Comparison of ENCODE assay signal across 10 cellular contexts in genomic region chr13:98549006-98549727, GRCh38. TPM values are rescaled to one million over a fixed set of nuclear protein-coding genes. Genes with fewer than 3 reads are reported as not detected.
DNase-seq lines count a peak whose midpoint lies in the region; ATAC-seq and TF ChIP-seq lines count a peak whose summit lies in the region.
"Had no signal": no experiment of that assay in that cellular context is flagged by ENCODE, and none has a peak within 500 bp of the region (broad histone marks: within the 10 kb centered on the region; RNA-seq: fewer than 3 reads in every experiment).

No MANE protein-coding gene starts in this region.

- H2AFZ ChIP-seq in PC-9, result no peak overlapping the region

- intact Hi-C loops in PC-9 (cut with micrococcal nuclease; ENCODE audit: unreplicated experiment), result no loop called here

- peaks cover 95% of the 10 kb centered on the region for H3K4me1 Mint-ChIP-seq in activated T-cell treated with anti-CD3 and anti-CD28 coated beads, Interleukin-2, amount 50 U/mL, for 72 hours (ENCODE audit: low read depth)

- H4K20me1 ChIP-seq in PC-9 (ENCODE audit: insufficient read depth), result peaks cover 47% of the 10 kb centered on the region

- WGBS in suprapubic skin, result 87% methylated on average over 7 of the region's 7 CpGs

- H3K4me1 ChIP-seq in PC-9 (replicated peaks; ENCODE audit: insufficient read depth), result peaks cover 15% of the 10 kb centered on the region
- H3K4me1 ChIP-seq in suprapubic skin, result peaks cover 42% of the 10 kb centered on the region

- POLR2A ChIA-PET in PC-9 (lab: Charles Lee; ENCODE audit: unreplicated experiment), result no interaction called here

- peaks cover 1 to 13% of the 10 kb centered on the region in 2 donors for H3K36me3 Mint-ChIP-seq in activated T-cell treated with anti-CD3 and anti-CD28 coated beads, Interleukin-2, amount 50 U/mL, for 72 hours (ENCODE audit: insufficient read depth in 2 of 2)

- H3F3A ChIP-seq in PC-9 (ENCODE audit: insufficient read depth, low read depth), result peaks cover 39% of the 10 kb centered on the region

- no peak for TF ChIP-seq EP300 in suprapubic skin (IDR thresholded peaks at IDR 0.05)

- ATAC-seq in activated T-cell treated with anti-CD3 and anti-CD28 coated beads, Interleukin-2, amount 50 U/mL, for 72 hours (replicated peaks in 1 of 2), result peak; percentile 9 to 17

- H3K36me3 ChIP-seq in PC-9 (ENCODE audit: low read depth) (0 out of 2 replicates have a peak, but pooled peaks cover 18% of the 10 kb centered on the region), suprapubic skin (peaks cover 13% of the 10 kb centered on the region)

- H3K27ac Mint-ChIP-seq in activated T-cell treated with anti-CD3 and anti-CD28 coated beads, Interleukin-2, amount 50 U/mL, for 72 hours, result no peak overlapping the region

- CTCF ChIA-PET in PC-9 (lab: Charles Lee), result no interaction called here

- H3K4me2 ChIP-seq in PC-9, result peak overlapping the region; percentile 1; the same call in 1 of the 2 replicates

- no peaks in the 10 kb centered on the region for H3K27me3 Mint-ChIP-seq in activated T-cell treated with anti-CD3 and anti-CD28 coated beads, Interleukin-2, amount 50 U/mL, for 72 hours (ENCODE audit: low read depth)

- TF ChIP-seq CTCF in PC-9 (conservative IDR thresholded peaks at IDR 0.05), result no peak
- TF ChIP-seq CTCF in suprapubic skin (IDR thresholded peaks at IDR 0.05), result no peak

- DNase-seq in activated T-cell treated with anti-CD3 and anti-CD28 coated beads, Interleukin-2, amount 50 U/mL, for 72 hours, result no peak
- no peak for DNase-seq in activated T-cell treated with anti-CD3 and anti-CD28 coated beads for 4 hours
- peak in 1 of 2 experiments; percentile 74 for DNase-seq in PC-9
- peak; percentile 91 for DNase-seq in fibroblast of gingiva (ENCODE audit: low read depth)
- no peak for DNase-seq in suprapubic skin (ENCODE audit: low spot score in 2 of 2)
- DNase-seq in NCI-H1105 (lab: John Stamatoyannopoulos, UW), result no peak
- no peak for DNase-seq in RKO (ENCODE audit: low spot score)
- DNase-seq in GDM1 (lab: John Stamatoyannopoulos, UW), result no peak
- DNase-seq: activated gamma-delta T cell treated with Interleukin-2 at 50 U/mL for 16 hours had no signal

- TF ChIP-seq POLR2A in suprapubic skin (IDR thresholded peaks at IDR 0.05), result no peak

- no peaks in the 10 kb centered on the region for H3K9me2 ChIP-seq in PC-9 (ENCODE audit: insufficient read depth)

- H3K27me3 ChIP-seq in PC-9 (ENCODE audit: insufficient read depth, low read depth), result no peaks in the 10 kb centered on the region
- no peaks in the 10 kb centered on the region for H3K27me3 ChIP-seq in suprapubic skin

- peak overlapping the region; percentile 53 to 54 for H3K4me3 Mint-ChIP-seq in activated T-cell treated with anti-CD3 and anti-CD28 coated beads, Interleukin-2, amount 50 U/mL, for 72 hours

- no peaks in the 10 kb centered on the region for H3K9me3 ChIP-seq in PC-9 (ENCODE audit: insufficient read depth, low read depth)
- no peaks in the 10 kb centered on the region for H3K9me3 ChIP-seq in suprapubic skin

- BruUV-seq in PC-9 (replicated peaks; lab: Mats Ljungman, UMichigan), result no TSS peak

- no peak overlapping the region; the same call in 1 of the 2 replicates for H3K27ac ChIP-seq in PC-9
- peak overlapping the region; percentile 3 for H3K27ac ChIP-seq in suprapubic skin
- H3K27ac ChIP-seq: C4-2B had no signal

- H3K9me3 Mint-ChIP-seq in activated T-cell treated with anti-CD3 and anti-CD28 coated beads, Interleukin-2, amount 50 U/mL, for 72 hours, result no peaks in the 10 kb centered on the region

- no peak overlapping the region for H3K4me3 ChIP-seq in PC-9
- no peak overlapping the region for H3K4me3 ChIP-seq in suprapubic skin

- peaks cover 99% of the 10 kb centered on the region for H3K79me2 ChIP-seq in PC-9 (ENCODE audit: low read depth)

RNA-seq across cellular contexts. Expression of gene STK24, which starts 27.7 kb away (rescaled TPM):
- total RNA-seq in activated T-cell treated with anti-CD3 and anti-CD28 coated beads, Interleukin-2, amount 50 U/mL, for 72 hours, result 100 to 1,000 TPM; 175 to 207 TPM
- total RNA-seq in PC-9 (2021) (134 and 139 TPM in 2 replicates), suprapubic skin (100 to 1,000 TPM; 132 to 200 (median 176) TPM)
